1 cellular context compared by ENCODE assay signal in genomic region chr2:241545523-241546473, GRCh38.
TF ChIP-seq lines count a peak whose summit lies in the region.

No MANE protein-coding gene starts in this region.

TF ChIP-seq in GM12891, 5 proteins besides CTCF, POLR2A, EP300 and RAD21 (continued from another document):
- no peak for TF ChIP-seq POLR2AphosphoS5 (IDR thresholded peaks at IDR 0.05; ENCODE audit: low read depth, low read length)
